In the genomic region with DNA sequence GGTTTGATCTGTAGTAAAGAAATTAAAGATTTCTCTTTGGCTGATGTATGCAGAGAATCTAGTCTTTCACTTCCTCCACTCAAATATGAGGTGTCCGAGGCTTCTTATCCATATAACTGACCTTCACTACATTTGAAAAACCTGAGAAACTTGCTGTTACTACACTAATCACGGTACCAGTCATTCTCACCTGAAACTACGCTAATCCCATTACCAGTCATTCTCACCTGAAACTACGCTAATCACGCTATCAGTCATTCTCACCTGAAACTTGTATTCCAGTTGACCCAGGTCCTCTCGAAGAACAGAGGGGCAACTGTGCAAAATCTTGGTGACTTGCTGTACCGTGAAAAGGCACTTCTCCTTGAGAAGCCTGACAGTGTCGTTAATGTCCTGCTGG, we compare ENCODE assay signal across 1 cellular context.
TF ChIP-seq lines count a peak whose summit lies in the region.

No MANE protein-coding gene starts in this region.

TF ChIP-seq in GM12878, 131 proteins besides CTCF, POLR2A, EP300 and RAD21 (continued from another document):
- TF ChIP-seq CREM (IDR thresholded peaks at IDR 0.05; ENCODE audit: low read depth) (peak; percentile 89), BCL11A (IDR thresholded peaks at IDR 0.05; ENCODE audit: low read depth, low read length) (peak; percentile 95), ZBTB4 (CRISPR knock-in tag; IDR thresholded peaks at IDR 0.05) (no peak), PAX5 (IDR thresholded peaks at IDR 0.05; ENCODE audit: borderline replicate concordance, low read depth, low read length) (peak; percentile 94), SP1 (IDR thresholded peaks at IDR 0.05; ENCODE audit: low read depth, low read length) (peak; percentile 76), CREB1 (IDR thresholded peaks at IDR 0.05; ENCODE audit: low read depth) (0 out of 2 replicates have a peak, but pooled peaks have one; percentile 41), ZBTB11 (CRISPR knock-in tag; IDR thresholded peaks at IDR 0.05) (no peak), DPF2 (IDR thresholded peaks at IDR 0.05) (peak; percentile 92), BACH1 (IDR thresholded peaks at IDR 0.05; ENCODE audit: borderline replicate concordance) (peak; percentile 81; the same call in 1 of the 2 replicates), MTA3 (IDR thresholded peaks at IDR 0.05; ENCODE audit: borderline replicate concordance, low read length) (peak; percentile 56; the same call in 1 of the 2 replicates), TCF3 (IDR thresholded peaks at IDR 0.05; ENCODE audit: borderline replicate concordance, insufficient read depth, low read depth, low read length) (0 out of 2 replicates have a peak, but pooled peaks have one; percentile 61), ZNF687 (IDR thresholded peaks at IDR 0.05) (0 out of 2 replicates have a peak, but pooled peaks have one; percentile 77), MEF2B (IDR thresholded peaks at IDR 0.05; ENCODE audit: partially characterized antibody, poor library complexity, severe bottlenecking) (peak; percentile 64), CHD1 (IDR thresholded peaks at IDR 0.05; ENCODE audit: low read depth, low read length) (no peak), KLF5 (IDR thresholded peaks at IDR 0.05; ENCODE audit: partially characterized antibody) (no peak), MYB (IDR thresholded peaks at IDR 0.05; ENCODE audit: borderline replicate concordance, low read depth, low read length) (no peak), RBBP5 (conservative IDR thresholded peaks at IDR 0.05) (no peak)
- TF ChIP-seq, protein P1, sequence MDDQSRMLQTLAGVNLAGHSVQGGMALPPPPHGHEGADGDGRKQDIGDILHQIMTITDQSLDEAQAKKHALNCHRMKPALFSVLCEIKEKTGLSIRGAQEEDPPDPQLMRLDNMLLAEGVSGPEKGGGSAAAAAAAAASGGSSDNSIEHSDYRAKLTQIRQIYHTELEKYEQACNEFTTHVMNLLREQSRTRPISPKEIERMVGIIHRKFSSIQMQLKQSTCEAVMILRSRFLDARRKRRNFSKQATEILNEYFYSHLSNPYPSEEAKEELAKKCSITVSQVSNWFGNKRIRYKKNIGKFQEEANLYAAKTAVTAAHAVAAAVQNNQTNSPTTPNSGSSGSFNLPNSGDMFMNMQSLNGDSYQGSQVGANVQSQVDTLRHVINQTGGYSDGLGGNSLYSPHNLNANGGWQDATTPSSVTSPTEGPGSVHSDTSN (IDR thresholded peaks at IDR 0.05; ENCODE audit: insufficient replicate concordance, low read depth, low read length): no peak
- TF ChIP-seq, protein P2, sequence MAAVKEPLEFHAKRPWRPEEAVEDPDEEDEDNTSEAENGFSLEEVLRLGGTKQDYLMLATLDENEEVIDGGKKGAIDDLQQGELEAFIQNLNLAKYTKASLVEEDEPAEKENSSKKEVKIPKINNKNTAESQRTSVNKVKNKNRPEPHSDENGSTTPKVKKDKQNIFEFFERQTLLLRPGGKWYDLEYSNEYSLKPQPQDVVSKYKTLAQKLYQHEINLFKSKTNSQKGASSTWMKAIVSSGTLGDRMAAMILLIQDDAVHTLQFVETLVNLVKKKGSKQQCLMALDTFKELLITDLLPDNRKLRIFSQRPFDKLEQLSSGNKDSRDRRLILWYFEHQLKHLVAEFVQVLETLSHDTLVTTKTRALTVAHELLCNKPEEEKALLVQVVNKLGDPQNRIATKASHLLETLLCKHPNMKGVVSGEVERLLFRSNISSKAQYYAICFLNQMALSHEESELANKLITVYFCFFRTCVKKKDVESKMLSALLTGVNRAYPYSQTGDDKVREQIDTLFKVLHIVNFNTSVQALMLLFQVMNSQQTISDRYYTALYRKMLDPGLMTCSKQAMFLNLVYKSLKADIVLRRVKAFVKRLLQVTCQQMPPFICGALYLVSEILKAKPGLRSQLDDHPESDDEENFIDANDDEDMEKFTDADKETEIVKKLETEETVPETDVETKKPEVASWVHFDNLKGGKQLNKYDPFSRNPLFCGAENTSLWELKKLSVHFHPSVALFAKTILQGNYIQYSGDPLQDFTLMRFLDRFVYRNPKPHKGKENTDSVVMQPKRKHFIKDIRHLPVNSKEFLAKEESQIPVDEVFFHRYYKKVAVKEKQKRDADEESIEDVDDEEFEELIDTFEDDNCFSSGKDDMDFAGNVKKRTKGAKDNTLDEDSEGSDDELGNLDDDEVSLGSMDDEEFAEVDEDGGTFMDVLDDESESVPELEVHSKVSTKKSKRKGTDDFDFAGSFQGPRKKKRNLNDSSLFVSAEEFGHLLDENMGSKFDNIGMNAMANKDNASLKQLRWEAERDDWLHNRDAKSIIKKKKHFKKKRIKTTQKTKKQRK (IDR thresholded peaks at IDR 0.05; ENCODE audit: low read depth, low read length): no peak
- TF ChIP-seq, protein P3, sequence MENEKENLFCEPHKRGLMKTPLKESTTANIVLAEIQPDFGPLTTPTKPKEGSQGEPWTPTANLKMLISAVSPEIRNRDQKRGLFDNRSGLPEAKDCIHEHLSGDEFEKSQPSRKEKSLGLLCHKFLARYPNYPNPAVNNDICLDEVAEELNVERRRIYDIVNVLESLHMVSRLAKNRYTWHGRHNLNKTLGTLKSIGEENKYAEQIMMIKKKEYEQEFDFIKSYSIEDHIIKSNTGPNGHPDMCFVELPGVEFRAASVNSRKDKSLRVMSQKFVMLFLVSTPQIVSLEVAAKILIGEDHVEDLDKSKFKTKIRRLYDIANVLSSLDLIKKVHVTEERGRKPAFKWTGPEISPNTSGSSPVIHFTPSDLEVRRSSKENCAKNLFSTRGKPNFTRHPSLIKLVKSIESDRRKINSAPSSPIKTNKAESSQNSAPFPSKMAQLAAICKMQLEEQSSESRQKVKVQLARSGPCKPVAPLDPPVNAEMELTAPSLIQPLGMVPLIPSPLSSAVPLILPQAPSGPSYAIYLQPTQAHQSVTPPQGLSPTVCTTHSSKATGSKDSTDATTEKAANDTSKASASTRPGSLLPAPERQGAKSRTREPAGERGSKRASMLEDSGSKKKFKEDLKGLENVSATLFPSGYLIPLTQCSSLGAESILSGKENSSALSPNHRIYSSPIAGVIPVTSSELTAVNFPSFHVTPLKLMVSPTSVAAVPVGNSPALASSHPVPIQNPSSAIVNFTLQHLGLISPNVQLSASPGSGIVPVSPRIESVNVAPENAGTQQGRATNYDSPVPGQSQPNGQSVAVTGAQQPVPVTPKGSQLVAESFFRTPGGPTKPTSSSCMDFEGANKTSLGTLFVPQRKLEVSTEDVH (IDR thresholded peaks at IDR 0.05; ENCODE audit: low read depth, partially characterized antibody): no peak
- TF ChIP-seq, protein P4, sequence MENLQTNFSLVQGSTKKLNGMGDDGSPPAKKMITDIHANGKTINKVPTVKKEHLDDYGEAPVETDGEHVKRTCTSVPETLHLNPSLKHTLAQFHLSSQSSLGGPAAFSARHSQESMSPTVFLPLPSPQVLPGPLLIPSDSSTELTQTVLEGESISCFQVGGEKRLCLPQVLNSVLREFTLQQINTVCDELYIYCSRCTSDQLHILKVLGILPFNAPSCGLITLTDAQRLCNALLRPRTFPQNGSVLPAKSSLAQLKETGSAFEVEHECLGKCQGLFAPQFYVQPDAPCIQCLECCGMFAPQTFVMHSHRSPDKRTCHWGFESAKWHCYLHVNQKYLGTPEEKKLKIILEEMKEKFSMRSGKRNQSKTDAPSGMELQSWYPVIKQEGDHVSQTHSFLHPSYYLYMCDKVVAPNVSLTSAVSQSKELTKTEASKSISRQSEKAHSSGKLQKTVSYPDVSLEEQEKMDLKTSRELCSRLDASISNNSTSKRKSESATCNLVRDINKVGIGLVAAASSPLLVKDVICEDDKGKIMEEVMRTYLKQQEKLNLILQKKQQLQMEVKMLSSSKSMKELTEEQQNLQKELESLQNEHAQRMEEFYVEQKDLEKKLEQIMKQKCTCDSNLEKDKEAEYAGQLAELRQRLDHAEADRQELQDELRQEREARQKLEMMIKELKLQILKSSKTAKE (IDR thresholded peaks at IDR 0.05; ENCODE audit: low read depth, poor library complexity, severe bottlenecking): peak; percentile 83
- TF ChIP-seq, protein P5, sequence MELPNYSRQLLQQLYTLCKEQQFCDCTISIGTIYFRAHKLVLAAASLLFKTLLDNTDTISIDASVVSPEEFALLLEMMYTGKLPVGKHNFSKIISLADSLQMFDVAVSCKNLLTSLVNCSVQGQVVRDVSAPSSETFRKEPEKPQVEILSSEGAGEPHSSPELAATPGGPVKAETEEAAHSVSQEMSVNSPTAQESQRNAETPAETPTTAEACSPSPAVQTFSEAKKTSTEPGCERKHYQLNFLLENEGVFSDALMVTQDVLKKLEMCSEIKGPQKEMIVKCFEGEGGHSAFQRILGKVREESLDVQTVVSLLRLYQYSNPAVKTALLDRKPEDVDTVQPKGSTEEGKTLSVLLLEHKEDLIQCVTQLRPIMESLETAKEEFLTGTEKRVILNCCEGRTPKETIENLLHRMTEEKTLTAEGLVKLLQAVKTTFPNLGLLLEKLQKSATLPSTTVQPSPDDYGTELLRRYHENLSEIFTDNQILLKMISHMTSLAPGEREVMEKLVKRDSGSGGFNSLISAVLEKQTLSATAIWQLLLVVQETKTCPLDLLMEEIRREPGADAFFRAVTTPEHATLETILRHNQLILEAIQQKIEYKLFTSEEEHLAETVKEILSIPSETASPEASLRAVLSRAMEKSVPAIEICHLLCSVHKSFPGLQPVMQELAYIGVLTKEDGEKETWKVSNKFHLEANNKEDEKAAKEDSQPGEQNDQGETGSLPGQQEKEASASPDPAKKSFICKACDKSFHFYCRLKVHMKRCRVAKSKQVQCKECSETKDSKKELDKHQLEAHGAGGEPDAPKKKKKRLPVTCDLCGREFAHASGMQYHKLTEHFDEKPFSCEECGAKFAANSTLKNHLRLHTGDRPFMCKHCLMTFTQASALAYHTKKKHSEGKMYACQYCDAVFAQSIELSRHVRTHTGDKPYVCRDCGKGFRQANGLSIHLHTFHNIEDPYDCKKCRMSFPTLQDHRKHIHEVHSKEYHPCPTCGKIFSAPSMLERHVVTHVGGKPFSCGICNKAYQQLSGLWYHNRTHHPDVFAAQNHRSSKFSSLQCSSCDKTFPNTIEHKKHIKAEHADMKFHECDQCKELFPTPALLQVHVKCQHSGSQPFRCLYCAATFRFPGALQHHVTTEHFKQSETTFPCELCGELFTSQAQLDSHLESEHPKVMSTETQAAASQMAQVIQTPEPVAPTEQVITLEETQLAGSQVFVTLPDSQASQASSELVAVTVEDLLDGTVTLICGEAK (IDR thresholded peaks at IDR 0.05; ENCODE audit: borderline replicate concordance): no peak
